Comparison of ENCODE assay signal across 12 cellular contexts in the genomic region with DNA sequence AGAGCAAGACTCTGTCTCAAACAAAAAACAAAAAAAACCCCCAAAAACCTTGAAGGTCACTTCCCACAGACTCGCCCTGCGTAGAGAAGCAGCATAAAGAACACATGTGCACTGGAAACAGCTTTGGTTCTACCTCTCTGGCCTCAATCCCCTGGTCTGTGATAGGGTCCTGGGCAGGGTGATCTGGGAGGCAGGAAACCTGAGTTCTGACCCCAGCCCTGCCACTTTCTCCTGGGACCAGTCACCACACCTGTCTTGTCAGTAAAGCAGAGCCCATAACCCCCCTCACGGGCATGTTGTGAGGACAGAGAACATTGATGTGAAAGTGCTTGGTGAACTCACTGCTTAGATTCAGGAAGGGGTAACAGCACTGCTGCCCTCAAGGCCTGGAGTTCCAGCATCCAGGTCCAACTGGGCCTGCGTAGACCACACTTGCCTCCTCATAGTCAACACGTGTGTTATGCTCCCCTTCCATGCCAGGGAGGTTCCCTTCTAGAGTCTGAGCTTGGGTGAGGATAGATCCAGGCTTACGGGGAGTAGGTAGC. TPM values are rescaled to one million over a fixed set of nuclear protein-coding genes. Genes with fewer than 3 reads are reported as not detected.
DNase-seq lines count a peak whose midpoint lies in the region; ATAC-seq and TF ChIP-seq lines count a peak whose summit lies in the region.
"Had no signal": no experiment of that assay in that cellular context is flagged by ENCODE, and none has a peak within 500 bp of the region (broad histone marks: within the 10 kb centered on the region; RNA-seq: fewer than 3 reads in every experiment).

No MANE protein-coding gene starts in this region.

- ATAC-seq in effector memory CD8-positive, alpha-beta T cell (replicated peaks) = no peak

- no peaks in the 10 kb centered on the region for H3K9me3 Mint-ChIP-seq in CD14-positive monocyte
- H3K9me3 Mint-ChIP-seq in effector memory CD8-positive, alpha-beta T cell = no peaks in the 10 kb centered on the region
- H3K9me3 Mint-ChIP-seq: mesothelial cell of epicardium had no signal

- DNase-seq in CD14-positive monocyte (ENCODE audit: low spot score) (peak; percentile 33), OCI-LY7 (ENCODE audit: low spot score) (peak; percentile 66), DMS79 treated with DMSO at 0.1 percent for 48 hours (lab: John Stamatoyannopoulos, UW) (no peak), NCI-H1694 treated with DMSO at 0.1 percent for 48 hours (lab: John Stamatoyannopoulos, UW) (no peak), amygdala (lab: John Stamatoyannopoulos, UW) (no peak), NCI-H82 (lab: John Stamatoyannopoulos, UW) (no peak)
- DNase-seq in effector memory CD8-positive, alpha-beta T cell = no peak
- DNase-seq: MM.1S had no signal

- H3K36me3 ChIP-seq in DOHH2 (ENCODE audit: control insufficient read depth, low read length) = peaks cover 25% of the 10 kb centered on the region
- peaks cover 36% of the 10 kb centered on the region for H3K36me3 ChIP-seq in OCI-LY7 (ENCODE audit: insufficient read depth, low read length)

- no TSS peak for BruUV-seq in OCI-LY7 (replicated peaks; lab: Mats Ljungman, UMichigan)

- H3K4me3 ChIP-seq in DOHH2 (ENCODE audit: low read length) (no peak overlapping the region), OCI-LY7 (ENCODE audit: low read depth, low read length, poor library complexity, severe bottlenecking) (no peak overlapping the region)
- H3K4me3 ChIP-seq: psoas muscle had no signal

- peaks cover 2 to 6% (median 5%) of the 10 kb centered on the region in 3 donors for H3K27me3 Mint-ChIP-seq in CD14-positive monocyte (ENCODE audit: low read depth in 3 of 3)
- H3K27me3 Mint-ChIP-seq in effector memory CD8-positive, alpha-beta T cell = no peaks in the 10 kb centered on the region

- CTCF ChIA-PET in OCI-LY7 (lab: Charles Lee; ENCODE audit: unreplicated experiment) = no interaction called here

- no peaks in the 10 kb centered on the region for H3K9me3 ChIP-seq in DOHH2 (ENCODE audit: control insufficient read depth, insufficient read depth, low read length)
- no peaks in the 10 kb centered on the region for H3K9me3 ChIP-seq in OCI-LY7 (ENCODE audit: low read length)
- H3K9me3 ChIP-seq: Caco-2, psoas muscle had no signal

- POLR2A ChIA-PET in OCI-LY7 (lab: Charles Lee) = interaction anchor here (1.3 to 3.3 kb wide), 2 partner anchors 9 to 23 kb away, joined by 4 to 18 read pairs; no protein-coding TSS in a partner anchor

- TF ChIP-seq CTCF in CD14-positive monocyte (IDR thresholded peaks at IDR 0.05) (no peak), DOHH2 (IDR thresholded peaks at IDR 0.05; ENCODE audit: low read depth, low read length, poor library complexity, severe bottlenecking) (no peak), OCI-LY7 (conservative IDR thresholded peaks at IDR 0.05; ENCODE audit: low read length) (no peak)

- H3K4me1 Mint-ChIP-seq in CD14-positive monocyte = peaks cover 40% of the 10 kb centered on the region
- H3K4me1 Mint-ChIP-seq in effector memory CD8-positive, alpha-beta T cell (ENCODE audit: low read depth in 2 of 2) = peaks cover 70 to 74% of the 10 kb centered on the region in 2 donors

- H3K27me3 ChIP-seq in DOHH2 (ENCODE audit: control insufficient read depth, low read length) = no peaks in the 10 kb centered on the region

- peaks cover 47% of the 10 kb centered on the region for H3F3A ChIP-seq in DOHH2 (ENCODE audit: control insufficient read depth, insufficient read depth)

- H2AFZ ChIP-seq in OCI-LY7 (ENCODE audit: low read length) = no peak overlapping the region

- H3K9me2 ChIP-seq in DOHH2 (replicated peaks; ENCODE audit: control insufficient read depth, low read length) (no peaks in the 10 kb centered on the region), OCI-LY7 (ENCODE audit: insufficient read depth, low read length) (no peaks in the 10 kb centered on the region)

- H3K4me1 ChIP-seq in DOHH2 (ENCODE audit: control insufficient read depth, low read length) (peaks cover 39% of the 10 kb centered on the region), OCI-LY7 (ENCODE audit: insufficient read depth, low read length, poor library complexity, severe bottlenecking) (peaks cover 49% of the 10 kb centered on the region)
- H3K4me1 ChIP-seq: Caco-2, psoas muscle had no signal

- H3K27ac Mint-ChIP-seq in CD14-positive monocyte = peak overlapping the region; percentile 4 to 79 (median 60)
- H3K27ac Mint-ChIP-seq in effector memory CD8-positive, alpha-beta T cell = peak overlapping the region; percentile 94 to 98
- H3K27ac Mint-ChIP-seq: mesothelial cell of epicardium had no signal

- H4K20me1 ChIP-seq in DOHH2 (ENCODE audit: control insufficient read depth, insufficient read depth, low read depth, low read length) (0 out of 2 replicates have a peak, but pooled peaks cover under 1% of the 10 kb centered on the region), OCI-LY7 (ENCODE audit: insufficient read depth, low read length) (no peaks in the 10 kb centered on the region)

- no peaks in the 10 kb centered on the region for H3K79me2 ChIP-seq in DOHH2 (ENCODE audit: control insufficient read depth, low read length)
- no peaks in the 10 kb centered on the region for H3K79me2 ChIP-seq in OCI-LY7 (ENCODE audit: insufficient read depth, low read depth, low read length)

- H3K4me2 ChIP-seq in DOHH2 (ENCODE audit: low read length) = no peak overlapping the region
- H3K4me2 ChIP-seq in OCI-LY7 (ENCODE audit: low read length) = peak overlapping the region; percentile 47

- peaks cover 27 to 34% of the 10 kb centered on the region in 2 donors for H3K36me3 Mint-ChIP-seq in CD14-positive monocyte
- peaks cover 86% of the 10 kb centered on the region for H3K36me3 Mint-ChIP-seq in effector memory CD8-positive, alpha-beta T cell (ENCODE audit: insufficient read depth)

- H3K27ac ChIP-seq in DOHH2 (ENCODE audit: low read depth, low read length) = peak overlapping the region; percentile 3; the same call in 1 of the 2 replicates
- H3K27ac ChIP-seq in OCI-LY7 (ENCODE audit: low read depth, low read length, poor library complexity, severe bottlenecking) = peak overlapping the region; percentile 65
- H3K27ac ChIP-seq: psoas muscle had no signal

- H3K4me3 Mint-ChIP-seq in CD14-positive monocyte = peak overlapping the region in 1 of 2 donors; percentile 24
- peak overlapping the region; percentile 8 to 92 for H3K4me3 Mint-ChIP-seq in effector memory CD8-positive, alpha-beta T cell
- H3K4me3 Mint-ChIP-seq: mesothelial cell of epicardium had no signal

- intact Hi-C loops in CD14-positive monocyte (cut with micrococcal nuclease) = no loop called here
- intact Hi-C loops in OCI-LY7 (cut with micrococcal nuclease; ENCODE audit: unreplicated experiment) = no loop called here

RNA-seq across cellular contexts. Expression of a gene that starts 11.4 kb away (rescaled TPM):
- polyA plus RNA-seq in CD14-positive monocyte = 100 to 1,000 TPM; 649 to 665 TPM
- total RNA-seq in OCI-LY7 (2014; rRNA removed; shearing (Covaris generic)) = 82.7 and 145 TPM in 2 replicates
- 358 and 389 TPM in 2 replicates for total RNA-seq in OCI-LY7 (2022)

RNA-seq across cellular contexts. Expression of a gene that starts 20.4 kb away (rescaled TPM):
- not detected for polyA plus RNA-seq in CD14-positive monocyte
- not detected in 2 replicates for total RNA-seq in OCI-LY7 (2014; rRNA removed; shearing (Covaris generic))
- total RNA-seq in OCI-LY7 (2022) = 0.29 and 0.81 TPM in 2 replicates
- total RNA-seq: psoas muscle had no signal

RNA-seq across cellular contexts. Expression of a gene that starts 37.6 kb away (rescaled TPM):
- polyA plus RNA-seq in CD14-positive monocyte = not detected
- total RNA-seq in OCI-LY7 (2014; rRNA removed; shearing (Covaris generic)) = 1.5 and 3.2 TPM in 2 replicates
- 1.8 and 2.4 TPM in 2 replicates for total RNA-seq in OCI-LY7 (2022)

Comparison
In these comparisons a context has a peak if more than half of its experiments do, and no peak if none do; other contexts are left out.
1. DNase-seq: peak in CD14-positive monocyte (single experiment) and OCI-LY7 (single experiment); none in effector memory CD8-positive, alpha-beta T cell (0 of 3), DMS79 treated with DMSO at 0.1 percent for 48 hours (single experiment), NCI-H1694 treated with DMSO at 0.1 percent for 48 hours (single experiment), amygdala (0 of 56) and NCI-H82 (single experiment).